8 cellular contexts compared by ENCODE assay signal in the genomic region with DNA sequence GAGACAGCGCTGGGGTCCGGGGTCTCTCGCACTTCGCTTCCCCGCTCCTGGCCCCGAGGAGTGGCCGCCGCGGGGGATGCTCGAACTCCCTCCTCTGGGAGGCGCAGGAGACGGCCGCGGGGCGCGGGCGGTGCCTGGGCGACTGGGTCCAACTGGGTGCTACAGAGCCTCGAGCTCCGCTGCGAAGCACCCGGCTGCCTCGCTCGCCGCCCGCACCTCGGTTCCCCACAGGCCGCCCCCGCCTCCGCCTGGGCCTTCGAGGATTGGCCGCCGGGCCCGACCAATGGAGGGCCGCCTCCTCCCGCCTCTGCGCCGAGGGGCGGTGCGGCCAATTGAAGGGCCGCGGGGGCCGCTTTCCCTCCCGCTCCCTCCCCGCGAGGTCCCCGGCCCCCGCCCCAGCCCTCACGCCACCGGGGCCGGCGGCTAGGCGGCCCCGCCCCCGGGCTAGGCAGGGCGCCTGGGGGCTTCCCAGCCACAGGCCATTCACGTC. TPM values are rescaled to one million over a fixed set of nuclear protein-coding genes. Genes with fewer than 3 reads are reported as not detected.
DNase-seq lines count a peak whose midpoint lies in the region; ATAC-seq and TF ChIP-seq lines count a peak whose summit lies in the region.

Gene CNN3, minus strand, starts transcription at position 196 of the 490 bp plus-strand sequence. CDS start 216 bp downstream, outside the sequence.

- H3K27ac ChIP-seq in ascending aorta: peak within 1 kb of the TSS; percentile 99 to 100
- peak within 1 kb of the TSS; percentile 97 to 98 for H3K27ac ChIP-seq in prostate gland
- H3K27ac ChIP-seq in upper lobe of left lung: peak within 1 kb of the TSS; percentile 96 to 100 (median 99)

- no peaks in the 10 kb centered on the region for H3F3A ChIP-seq in Loucy (ENCODE audit: low read depth)

- H3K79me2 ChIP-seq in Loucy (ENCODE audit: insufficient read depth, low read length): peaks cover 42% of the 10 kb centered on the region

- no peaks in the 10 kb centered on the region for H3K9me2 ChIP-seq in Loucy (replicated peaks; ENCODE audit: low read depth, low read length)

- 1% methylated on average over 51 of the region's 57 CpGs for WGBS in prostate gland
- WGBS in upper lobe of left lung, 2 donors: 0 to 1% methylated on average over 8 to 15 of the region's 57 CpGs

- peak; percentile 95 for DNase-seq in EH (ENCODE audit: low read depth)
- DNase-seq in H4 (ENCODE audit: low spot score): peak; percentile 68
- peak; percentile 22 for DNase-seq in T follicular helper cell (ENCODE audit: low read depth)
- peak; percentile 61 to 96 for DNase-seq in ascending aorta (ENCODE audit: low spot score in 2 of 2)
- peak; percentile 96 for DNase-seq in left ventricle myocardium superior
- peak; percentile 94 for DNase-seq in prostate gland (ENCODE audit: low spot score)
- peak; percentile 92 to 97 for DNase-seq in upper lobe of left lung

- TF ChIP-seq CTCF in Loucy (conservative IDR thresholded peaks at IDR 0.05; ENCODE audit: low read length) (no peak), ascending aorta (IDR thresholded peaks at IDR 0.05) (no peak), prostate gland (IDR thresholded peaks at IDR 0.05) (peak in 2 of 4 experiments; percentile 35 to 43), upper lobe of left lung (IDR thresholded peaks at IDR 0.05) (no peak)

- TF ChIP-seq POLR2A in prostate gland (IDR thresholded peaks at IDR 0.05) (peak; percentile 100), upper lobe of left lung (IDR thresholded peaks at IDR 0.05) (peak; percentile 83 to 99 (median 95))

- peak within 1 kb of the TSS; percentile 85 for H3K4me2 ChIP-seq in Loucy (ENCODE audit: low read depth, low read length, poor library complexity, severe bottlenecking)

- H3K36me3 ChIP-seq in Loucy (ENCODE audit: insufficient read depth, low read length) (no peaks in the 10 kb centered on the region), ascending aorta (peaks cover 0 to 1% of the 10 kb centered on the region in 2 donors), prostate gland (no peaks in the 10 kb centered on the region), upper lobe of left lung (no peaks in the 10 kb centered on the region)

- H3K4me1 ChIP-seq in Loucy (ENCODE audit: insufficient read depth, low read length, poor library complexity, severe bottlenecking) (peaks cover 43% of the 10 kb centered on the region), ascending aorta (peaks cover 9 to 40% of the 10 kb centered on the region in 2 donors), prostate gland (replicated peaks) (peaks cover 17% of the 10 kb centered on the region), upper lobe of left lung (peaks cover 32 to 60% (median 45%) of the 10 kb centered on the region in 4 donors)

- TF ChIP-seq EP300 in upper lobe of left lung (IDR thresholded peaks at IDR 0.05): peak in 1 of 4 donors; percentile 24

- H3K4me3 ChIP-seq in Loucy (ENCODE audit: low read length, poor library complexity, severe bottlenecking): peak within 1 kb of the TSS; percentile 86
- H3K4me3 ChIP-seq in ascending aorta: peak within 1 kb of the TSS; percentile 91 to 98
- peak within 1 kb of the TSS; percentile 66 to 85 for H3K4me3 ChIP-seq in prostate gland
- H3K4me3 ChIP-seq in upper lobe of left lung: peak within 1 kb of the TSS; percentile 70 to 79 (median 73)

- H4K20me1 ChIP-seq in Loucy (ENCODE audit: insufficient read depth, low read length, poor library complexity, severe bottlenecking): peaks cover 19% of the 10 kb centered on the region

- intact Hi-C loops in ascending aorta (cut with DNase I): loop anchor here (1.0 to 5.0 kb wide), 8 partner anchors 44 to 386 kb away; partner anchors contain the start of genes F3, RWDD3 and TLCD4
- intact Hi-C loops in left ventricle myocardium superior (cut with micrococcal nuclease): no loop called here
- intact Hi-C loops in prostate gland (cut with DNase I): loop anchor here (5.0 kb wide), 2 partner anchors 45 to 95 kb away; no protein-coding TSS in a partner anchor

- peak within 1 kb of the TSS; percentile 92 for H2AFZ ChIP-seq in Loucy (ENCODE audit: low read length)

- H3K9me3 ChIP-seq in Loucy (ENCODE audit: insufficient read depth, low read depth, low read length): no peaks in the 10 kb centered on the region
- no peaks in the 10 kb centered on the region for H3K9me3 ChIP-seq in ascending aorta
- H3K9me3 ChIP-seq in prostate gland: no peaks in the 10 kb centered on the region
- no peaks in the 10 kb centered on the region for H3K9me3 ChIP-seq in upper lobe of left lung

- ATAC-seq in left ventricle myocardium superior (peak; percentile 94), upper lobe of left lung (ENCODE audit: low FRiP score in 2 of 2) (peak; percentile 94 to 96)

- peak within 1 kb of the TSS; percentile 83 for H3K9ac ChIP-seq in Loucy (ENCODE audit: low read depth, low read length, poor library complexity, severe bottlenecking)

- no peaks in the 10 kb centered on the region for H3K27me3 ChIP-seq in Loucy (ENCODE audit: insufficient read depth, low read length, poor library complexity, severe bottlenecking)
- H3K27me3 ChIP-seq in ascending aorta: no peaks in the 10 kb centered on the region
- no peaks in the 10 kb centered on the region for H3K27me3 ChIP-seq in prostate gland (replicated peaks; ENCODE audit: insufficient read depth)
- peaks cover 0 to 10% (median 0%) of the 10 kb centered on the region in 4 donors for H3K27me3 ChIP-seq in upper lobe of left lung

RNA-seq across cellular contexts. Expression of gene CNN3, which starts in this region (rescaled TPM):
- 121 and 137 TPM in 2 replicates for total RNA-seq in H4 (2014; rRNA removed; shearing (Covaris generic))
- 362 TPM for total RNA-seq in ascending aorta
- 51.8 TPM for total RNA-seq in left ventricle myocardium superior
- 100 to 1,000 TPM; 136 to 180 TPM for total RNA-seq in prostate gland
- total RNA-seq in upper lobe of left lung: 100 to 1,000 TPM in 5 of 6 donors, 10 to 100 TPM in 1; 60.8 to 209 (median 166) TPM

Comparison
In these comparisons a context has a peak if more than half of its experiments do, and no peak if none do; other contexts are left out.
1. Peak in every context shown above with its lines: DNase-seq, ATAC-seq, H3K4me3 ChIP-seq and H3K27ac ChIP-seq.
2. DNase-seq: peak in every context shown above with its lines; median percentile 96 in left ventricle myocardium superior; 95 in EH; 94 in upper lobe of left lung; 94 in prostate gland; 78 in ascending aorta; 68 in H4; 22 in T follicular helper cell.